In genomic region chr17:48544356-48545021, GRCh38 we compare ENCODE assay signal across 8 cellular contexts. TPM values are rescaled to one million over a fixed set of nuclear protein-coding genes. Genes with fewer than 3 reads are reported as not detected.
DNase-seq lines count a peak whose midpoint lies in the region; ATAC-seq and TF ChIP-seq lines count a peak whose summit lies in the region.

No MANE protein-coding gene starts in this region.

- peaks cover 0 to under 1% of the 10 kb centered on the region in 2 donors for H3K36me3 ChIP-seq in mucosa of rectum (ENCODE audit: control insufficient read depth in 2 of 2, insufficient read depth in 2 of 2, low read length in 2 of 2)
- no peaks in the 10 kb centered on the region for H3K36me3 ChIP-seq in thyroid gland

- H3K4me3 ChIP-seq in mucosa of rectum (ENCODE audit: low read length in 2 of 2): peak overlapping the region; percentile 60 to 80
- H3K4me3 ChIP-seq in thyroid gland (replicated peaks in 1 of 3): peak overlapping the region in 1 of 3 donors; percentile 32

- H3K27me3 ChIP-seq in mucosa of rectum (ENCODE audit: control insufficient read depth in 2 of 2, insufficient read depth in 2 of 2, low read length in 2 of 2) (peaks cover 0 to 3% of the 10 kb centered on the region in 2 donors), thyroid gland (peaks cover 42% of the 10 kb centered on the region)

- peak overlapping the region; percentile 63 to 79 for H3K9ac ChIP-seq in mucosa of rectum (ENCODE audit: low read depth in 1 of 2, low read length in 2 of 2)

- H3K9me3 ChIP-seq in mucosa of rectum (ENCODE audit: control insufficient read depth in 2 of 2, low read length in 2 of 2): no peaks in the 10 kb centered on the region
- H3K9me3 ChIP-seq in thyroid gland: no peaks in the 10 kb centered on the region

- no peak for TF ChIP-seq CTCF in thyroid gland (IDR thresholded peaks at IDR 0.05)

- H3K4me1 ChIP-seq in mucosa of rectum (ENCODE audit: control insufficient read depth in 2 of 2, insufficient read depth in 2 of 2, low read length in 2 of 2) (peaks cover 15 to 18% of the 10 kb centered on the region in 2 donors), thyroid gland (no peaks in the 10 kb centered on the region)

- intact Hi-C loops in thyroid gland (cut with DNase I): no loop called here

- H3K27ac ChIP-seq in mucosa of rectum (ENCODE audit: low read depth in 2 of 2, low read length in 2 of 2) (peak overlapping the region; percentile 66 to 87), thyroid gland (peak overlapping the region; percentile 73 to 78 (median 74))

- DNase-seq in NCI-H1105 treated with DMSO at 0.1 percent for 48 hours (lab: John Stamatoyannopoulos, UW) (peak; percentile 51), NCI-H1105 (lab: John Stamatoyannopoulos, UW) (no peak), UCSD-AML1 (lab: John Stamatoyannopoulos, UW; ENCODE audit: unreplicated experiment) (peak; percentile 64), thyroid gland (peak; percentile 16 to 29), SKM-1 treated with dmso at 0.1 percent for 144 hours (lab: John Stamatoyannopoulos, UW; ENCODE audit: unreplicated experiment) (no peak)
- DNase-seq in effector CD8-positive, alpha-beta T cell (lab: John Stamatoyannopoulos, UW): peak; percentile 20

- WGBS in thyroid gland, 2 donors: 7 to 18% methylated on average over 37 to 38 of the region's 38 CpGs

- no peak for ATAC-seq in HG03095 (IDR thresholded peaks at IDR 0.05; ENCODE audit: unreplicated experiment)

- no peak for TF ChIP-seq POLR2A in thyroid gland (IDR thresholded peaks at IDR 0.05)

RNA-seq across cellular contexts. Expression of gene HOXB2, which starts 0.4 kb away (rescaled TPM):
- 1 to 10 TPM; 2.6 to 9.4 (median 5.2) TPM for total RNA-seq in thyroid gland

RNA-seq across cellular contexts. Expression of gene HOXB1, which starts 13.7 kb away (rescaled TPM):
- not detected for total RNA-seq in thyroid gland

RNA-seq across cellular contexts. Expression of gene HOXB4, which starts 33.7 kb away (rescaled TPM):
- 1 to 10 TPM in 1 of 4 donors, under 1 TPM in 3; 0.67 to 1.2 (median 0.80) TPM for total RNA-seq in thyroid gland

RNA-seq across cellular contexts. Expression of gene HOXB3, which starts 45.6 kb away (rescaled TPM):
- 1 to 10 TPM; 1.5 to 6.7 (median 4.3) TPM for total RNA-seq in thyroid gland

RNA-seq across cellular contexts. Expression of gene HOXB5, which starts 49.1 kb away (rescaled TPM):
- 1 to 10 TPM in 1 of 4 donors, under 1 TPM in 2, not detected in 1; 0.11 to 1.6 (median 0.49) TPM for total RNA-seq in thyroid gland

Comparison
In these comparisons a context has a peak if more than half of its experiments do, and no peak if none do; other contexts are left out.
1. DNase-seq: peak in NCI-H1105 treated with DMSO at 0.1 percent for 48 hours (single experiment), UCSD-AML1 (single experiment), effector CD8-positive, alpha-beta T cell (single experiment) and thyroid gland (2 of 2); none in NCI-H1105 (single experiment) and SKM-1 treated with dmso at 0.1 percent for 144 hours (single experiment).